In genomic region chr3:124643453-124643852, GRCh38 we compare ENCODE assay signal across 19 cellular contexts.
DNase-seq lines count a peak whose midpoint lies in the region; ATAC-seq, FAIRE-seq and TF ChIP-seq lines count a peak whose summit lies in the region.
"Had no signal": no experiment of that assay in that cellular context is flagged by ENCODE, and none has a peak within 500 bp of the region (broad histone marks: within the 10 kb centered on the region; RNA-seq: fewer than 3 reads in every experiment).

No MANE protein-coding gene starts in this region.

- peaks cover 2% of the 10 kb centered on the region for H3K4me1 Mint-ChIP-seq in nephron progenitor cell
- peaks cover 25 to 76% of the 10 kb centered on the region in 2 donors for H3K4me1 Mint-ChIP-seq in stimulated activated naive B cell treated with anti-CD40 and anti-IgM and Interleukin-4, amounts not matched to agents 10 μg/mL and 1 μg/mL and 100 μg/mL, for 72 hours
- H3K4me1 Mint-ChIP-seq in natural killer cell, result peaks cover 21 to 26% of the 10 kb centered on the region in 2 donors

- H3K36me3 Mint-ChIP-seq in nephron progenitor cell (ENCODE audit: low read depth) (peaks cover 24% of the 10 kb centered on the region), natural killer cell (no peaks in the 10 kb centered on the region)
- H3K36me3 Mint-ChIP-seq in stimulated activated naive B cell treated with anti-CD40 and anti-IgM and Interleukin-4, amounts not matched to agents 10 μg/mL and 1 μg/mL and 100 μg/mL, for 72 hours, result peaks cover 0 to 4% of the 10 kb centered on the region in 2 donors
- H3K36me3 Mint-ChIP-seq: CD8-positive, alpha-beta T cell had no signal

- TF ChIP-seq CTCF in GM12865 (IDR thresholded peaks at IDR 0.05; ENCODE audit: insufficient read depth, low read depth, low read length, missing control alignments) (no peak), nephron progenitor cell (IDR thresholded peaks at IDR 0.05) (no peak), natural killer cell (IDR thresholded peaks at IDR 0.05) (no peak)

- no peak overlapping the region for H3K4me3 ChIP-seq in GM12865 (ENCODE audit: low read depth, low read length)
- H3K4me3 ChIP-seq: A549, GM23338 had no signal

- H3K4me3 Mint-ChIP-seq in nephron progenitor cell (no peak overlapping the region), natural killer cell (no peak overlapping the region)
- H3K4me3 Mint-ChIP-seq in stimulated activated naive B cell treated with anti-CD40 and anti-IgM and Interleukin-4, amounts not matched to agents 10 μg/mL and 1 μg/mL and 100 μg/mL, for 72 hours, result peak overlapping the region; percentile 31 to 39
- H3K4me3 Mint-ChIP-seq: CD4-positive, CD25-positive, alpha-beta regulatory T cell; CD8-positive, alpha-beta T cell; GM23338; H9 had no signal

- H3K27me3 Mint-ChIP-seq in nephron progenitor cell (ENCODE audit: low read depth, poor library complexity) (no peaks in the 10 kb centered on the region), natural killer cell (ENCODE audit: low read depth in 2 of 2) (peaks cover 7 to 8% of the 10 kb centered on the region in 2 donors)
- H3K27me3 Mint-ChIP-seq in stimulated activated naive B cell treated with anti-CD40 and anti-IgM and Interleukin-4, amounts not matched to agents 10 μg/mL and 1 μg/mL and 100 μg/mL, for 72 hours, result peaks cover 0 to 6% of the 10 kb centered on the region in 2 donors

- peak in 1 of 2 donors; percentile 35 for ATAC-seq in stimulated activated naive B cell treated with anti-CD40 and anti-IgM and Interleukin-4, amounts not matched to agents 10 μg/mL and 1 μg/mL and 100 μg/mL, for 72 hours (replicated peaks)
- no peak for ATAC-seq in natural killer cell
- ATAC-seq in HG02610 (IDR thresholded peaks at IDR 0.05; ENCODE audit: unreplicated experiment), result no peak
- ATAC-seq: A549; CD8-positive, alpha-beta T cell; GM23338; HCT116 had no signal

- H3K9me3 Mint-ChIP-seq in nephron progenitor cell (no peaks in the 10 kb centered on the region), natural killer cell (no peaks in the 10 kb centered on the region)
- peaks cover 0 to 2% of the 10 kb centered on the region in 2 donors for H3K9me3 Mint-ChIP-seq in stimulated activated naive B cell treated with anti-CD40 and anti-IgM and Interleukin-4, amounts not matched to agents 10 μg/mL and 1 μg/mL and 100 μg/mL, for 72 hours
- H3K9me3 Mint-ChIP-seq: CD8-positive, alpha-beta T cell; GM23338; H9 had no signal

- intact Hi-C loops in natural killer cell (cut with micrococcal nuclease), result no loop called here

- H3K27ac Mint-ChIP-seq in nephron progenitor cell (peak overlapping the region; percentile 80), natural killer cell (no peak overlapping the region)
- no peak overlapping the region for H3K27ac Mint-ChIP-seq in stimulated activated naive B cell treated with anti-CD40 and anti-IgM and Interleukin-4, amounts not matched to agents 10 μg/mL and 1 μg/mL and 100 μg/mL, for 72 hours
- H3K27ac Mint-ChIP-seq: CD4-positive, CD25-positive, alpha-beta regulatory T cell; CD8-positive, alpha-beta T cell; GM23338; H9 had no signal

- DNase-seq in GM12865 (ENCODE audit: low read depth) (peak; percentile 26), GM19239 (ENCODE audit: insufficient read length, low spot score) (no peak), nephron progenitor cell (no peak), natural killer cell (no peak), SHP77 treated with DMSO at 0.1 percent for 48 hours (lab: John Stamatoyannopoulos, UW) (no peak)
- no peak for DNase-seq in stimulated activated naive B cell treated with anti-CD40 and anti-IgM and Interleukin-4, amounts not matched to agents 10 μg/mL and 1 μg/mL and 100 μg/mL, for 72 hours
- DNase-seq: 8988T; Caco-2; CD4-positive, CD25-positive, alpha-beta regulatory T cell; CD8-positive, alpha-beta T cell; DMS153; DND-41; H9 had no signal

- peak; percentile 35 for FAIRE-seq in GM19239 (lab: Jason Lieb, UNC)
- FAIRE-seq: A549, G401.6, GM12892 had no signal

Comparison
In these comparisons a context has a peak if more than half of its experiments do, and no peak if none do; other contexts are left out.
1. H3K4me3 Mint-ChIP-seq: peak in stimulated activated naive B cell treated with anti-CD40 and anti-IgM and Interleukin-4, amounts not matched to agents 10 μg/mL and 1 μg/mL and 100 μg/mL, for 72 hours (2 of 2); none in nephron progenitor cell (single experiment) and natural killer cell (single experiment).